In genomic region chr9:129137292-129138143, GRCh38 we compare ENCODE assay signal across 12 cellular contexts. TPM values are rescaled to one million over a fixed set of nuclear protein-coding genes. Genes with fewer than 3 reads are reported as not detected.
A peak's percentile ranks its signal among the peaks of the same experiment; 100 is the strongest.
DNase-seq lines count a peak whose midpoint lies in the region; ATAC-seq, FAIRE-seq and TF ChIP-seq lines count a peak whose summit lies in the region.
"Had no signal": no experiment of that assay in that cellular context is flagged by ENCODE, and none has a peak within 500 bp of the region (broad histone marks: within the 10 kb centered on the region; RNA-seq: fewer than 3 reads in every experiment).

No MANE protein-coding gene starts in this region.

- H3K27ac Mint-ChIP-seq in activated CD4-positive, alpha-beta T cell treated with anti-CD3 and anti-CD28 coated beads for 36 hours = peak overlapping the region; percentile 7
- H3K27ac Mint-ChIP-seq in chondrocyte (ENCODE audit: unreplicated experiment) = peak overlapping the region; percentile 100

- POLR2A ChIA-PET in activated CD4-positive, alpha-beta T cell treated with anti-CD3 and anti-CD28 coated beads for 36 hours (lab: Charles Lee) = interaction anchor here (0.6 kb wide), 1 partner anchor 101 kb away, joined by 3 read pairs; the partner anchor contains the start of gene MIGA2

- H3K27me3 Mint-ChIP-seq in activated CD4-positive, alpha-beta T cell treated with anti-CD3 and anti-CD28 coated beads for 36 hours = no peaks in the 10 kb centered on the region
- no peaks in the 10 kb centered on the region for H3K27me3 Mint-ChIP-seq in chondrocyte (ENCODE audit: low read depth)

- WGBS in testis, 2 donors = 75 to 77% methylated on average over 16 to 19 of the region's 19 CpGs

- no peaks in the 10 kb centered on the region for H3K27me3 ChIP-seq in muscle layer of colon (ENCODE audit: control insufficient read depth in 1 of 2, insufficient read depth in 2 of 2, low read length in 2 of 2)
- H3K27me3 ChIP-seq in testis = no peaks in the 10 kb centered on the region

- FAIRE-seq in HTR-8/SVneo (lab: Jason Lieb, UNC) = no peak

- no peak overlapping the region for H3K9ac ChIP-seq in muscle layer of colon (ENCODE audit: low read length)

- peaks cover 16% of the 10 kb centered on the region for H3K36me3 Mint-ChIP-seq in activated CD4-positive, alpha-beta T cell treated with anti-CD3 and anti-CD28 coated beads for 36 hours (ENCODE audit: low read depth)
- peaks cover 7% of the 10 kb centered on the region for H3K36me3 Mint-ChIP-seq in chondrocyte (ENCODE audit: low read depth)

- TF ChIP-seq CTCF in chondrocyte (IDR thresholded peaks at IDR 0.05) (no peak), testis (IDR thresholded peaks at IDR 0.05) (no peak)

- no peak for DNase-seq in activated CD4-positive, alpha-beta T cell treated with anti-CD3 and anti-CD28 coated beads for 36 hours
- DNase-seq in activated CD4-positive, alpha-beta T cell treated with anti-CD3 and anti-CD28 coated beads for 1 hour = no peak
- DNase-seq in chondrocyte (ENCODE audit: low spot score) (no peak), testis (no peak), HTR-8/SVneo (ENCODE audit: insufficient read length, low spot score) (no peak), AML-193 (lab: John Stamatoyannopoulos, UW) (no peak), MV-4-11 (lab: John Stamatoyannopoulos, UW) (no peak)
- DNase-seq: activated T-cell treated with anti-CD3 and anti-CD28 coated beads, Interleukin-2, amount 50 U/mL, for 1 hour; cortex of kidney; head of caudate nucleus; NCI-H187 had no signal

- H3K4me1 Mint-ChIP-seq in activated CD4-positive, alpha-beta T cell treated with anti-CD3 and anti-CD28 coated beads for 36 hours = peaks cover 30% of the 10 kb centered on the region
- H3K4me1 Mint-ChIP-seq in chondrocyte (ENCODE audit: low read depth) = peaks cover 58% of the 10 kb centered on the region

- H3K9me3 ChIP-seq in muscle layer of colon (ENCODE audit: low read length) (no peaks in the 10 kb centered on the region), testis (no peaks in the 10 kb centered on the region)

- ATAC-seq in activated CD4-positive, alpha-beta T cell treated with anti-CD3 and anti-CD28 coated beads for 36 hours = no peak

- intact Hi-C loops in activated CD4-positive, alpha-beta T cell treated with anti-CD3 and anti-CD28 coated beads for 36 hours (cut with DNase I, micrococcal nuclease) = loop anchor here in 1 of 2 experiments (2.0 to 10.0 kb wide), 2 partner anchors 37 to 647 kb away; no protein-coding TSS in a partner anchor
- intact Hi-C loops in testis (cut with DNase I; ENCODE audit: low total_unique reads) = loop anchor here (5.0 to 10.0 kb wide), 2 partner anchors 470 to 647 kb away; no protein-coding TSS in a partner anchor

- no peak overlapping the region for H3K4me3 ChIP-seq in muscle layer of colon (ENCODE audit: low read depth in 1 of 2, low read length in 2 of 2)
- no peak overlapping the region for H3K4me3 ChIP-seq in testis

- H3K9me3 Mint-ChIP-seq in activated CD4-positive, alpha-beta T cell treated with anti-CD3 and anti-CD28 coated beads for 36 hours (ENCODE audit: low read depth) = no peaks in the 10 kb centered on the region
- no peaks in the 10 kb centered on the region for H3K9me3 Mint-ChIP-seq in chondrocyte (ENCODE audit: low read depth)

- H3K27ac ChIP-seq in muscle layer of colon (ENCODE audit: low read depth, low read length) = peak overlapping the region; percentile 95
- peak overlapping the region; percentile 96 to 98 for H3K27ac ChIP-seq in testis

- CTCF ChIA-PET in activated CD4-positive, alpha-beta T cell treated with anti-CD3 and anti-CD28 coated beads for 36 hours (lab: Charles Lee) = interaction anchor here (0.6 to 7.8 kb wide), 6 partner anchors 37 to 1202 kb away, joined by 3 to 96 read pairs (median 3); partner anchors contain the start of genes C9orf50 and NTMT1

- no peak for TF ChIP-seq POLR2A in testis (IDR thresholded peaks at IDR 0.05)

- no peak overlapping the region for H3K4me3 Mint-ChIP-seq in activated CD4-positive, alpha-beta T cell treated with anti-CD3 and anti-CD28 coated beads for 36 hours
- H3K4me3 Mint-ChIP-seq in chondrocyte (ENCODE audit: unreplicated experiment) = no peak overlapping the region

- peaks cover 45% of the 10 kb centered on the region for H3K36me3 ChIP-seq in muscle layer of colon (ENCODE audit: insufficient read depth, low read length)
- H3K36me3 ChIP-seq in testis (ENCODE audit: low read depth, missing control alignments) = no peaks in the 10 kb centered on the region

- H3K4me1 ChIP-seq in muscle layer of colon (ENCODE audit: insufficient read depth, low read length) (peaks cover 43% of the 10 kb centered on the region), testis (peaks cover 54% of the 10 kb centered on the region)

RNA-seq across cellular contexts. Expression of gene PTPA, which starts 26.3 kb away (rescaled TPM):
- 10 to 100 TPM; 71.9 to 88.0 TPM for total RNA-seq in activated CD4-positive, alpha-beta T cell treated with anti-CD3 and anti-CD28 coated beads for 36 hours
- total RNA-seq in chondrocyte (133 to 143 TPM (median 143 TPM) in 3 replicates), testis (100 to 1,000 TPM; 163 to 177 TPM)
- polyA plus RNA-seq in testis (ENCODE audit: insufficient read depth, low read depth, low replicate concordance) = 268 TPM

RNA-seq across cellular contexts. Expression of gene CRAT, which starts 26.9 kb away (rescaled TPM):
- 10 to 100 TPM; 13.2 to 18.9 TPM for total RNA-seq in activated CD4-positive, alpha-beta T cell treated with anti-CD3 and anti-CD28 coated beads for 36 hours
- 43.9 to 49.0 TPM (median 45.2 TPM) in 3 replicates for total RNA-seq in chondrocyte
- 100 to 1,000 TPM; 188 to 272 TPM for total RNA-seq in testis
- polyA plus RNA-seq in testis (ENCODE audit: insufficient read depth, low read depth, low replicate concordance) = 451 TPM

RNA-seq across cellular contexts. Expression of gene IER5L, which starts 40.5 kb away (rescaled TPM):
- total RNA-seq in activated CD4-positive, alpha-beta T cell treated with anti-CD3 and anti-CD28 coated beads for 36 hours = 1 to 10 TPM; 2.6 to 2.8 TPM
- 37.2 to 56.5 TPM (median 38.6 TPM) in 3 replicates for total RNA-seq in chondrocyte
- 10 to 100 TPM; 12.6 to 25.4 TPM for total RNA-seq in testis
- 4.8 TPM for polyA plus RNA-seq in testis (ENCODE audit: insufficient read depth, low read depth, low replicate concordance)

RNA-seq across cellular contexts. Expression of gene DOLPP1, which starts 56.6 kb away (rescaled TPM):
- 10 to 100 TPM; 15.1 to 16.4 TPM for total RNA-seq in activated CD4-positive, alpha-beta T cell treated with anti-CD3 and anti-CD28 coated beads for 36 hours
- total RNA-seq in chondrocyte = 12.3 to 22.5 TPM (median 16.4 TPM) in 3 replicates
- total RNA-seq in testis = 10 to 100 TPM; 14.0 to 14.4 TPM
- polyA plus RNA-seq in testis (ENCODE audit: insufficient read depth, low read depth, low replicate concordance) = 17.9 TPM
